In genomic region chr22:33035276-33035863, GRCh38 we compare ENCODE assay signal across 25 cellular contexts. TPM values are rescaled to one million over a fixed set of nuclear protein-coding genes. Genes with fewer than 3 reads are reported as not detected.
DNase-seq lines count a peak whose midpoint lies in the region; ATAC-seq and TF ChIP-seq lines count a peak whose summit lies in the region.
"Had no signal": no experiment of that assay in that cellular context is flagged by ENCODE, and none has a peak within 500 bp of the region (broad histone marks: within the 10 kb centered on the region; RNA-seq: fewer than 3 reads in every experiment).

No MANE protein-coding gene starts in this region.

- H3K4me3 Mint-ChIP-seq in endodermal cell = no peak overlapping the region
- H3K4me3 Mint-ChIP-seq: CD4-positive, CD25-positive, alpha-beta regulatory T cell had no signal

- no peak overlapping the region for H3K27ac ChIP-seq in HUES6 (ENCODE audit: low read depth, low read length)
- H3K27ac ChIP-seq in endodermal cell (ENCODE audit: low read depth, low read length) = no peak overlapping the region
- H3K27ac ChIP-seq: BLaER1, PC-9 had no signal

- TF ChIP-seq CTCF in endodermal cell (conservative IDR thresholded peaks at IDR 0.05) = no peak

- no peaks in the 10 kb centered on the region for H3K27me3 Mint-ChIP-seq in endodermal cell (ENCODE audit: insufficient read depth)

- ATAC-seq in GM18519 (IDR thresholded peaks at IDR 0.05; ENCODE audit: low FRiP score, unreplicated experiment) (no peak), HG03342 (IDR thresholded peaks at IDR 0.05; ENCODE audit: unreplicated experiment) (no peak), HG03135 (IDR thresholded peaks at IDR 0.05; ENCODE audit: unreplicated experiment) (no peak)
- ATAC-seq: K562 had no signal

- H3K9ac ChIP-seq in HUES6 (ENCODE audit: low read length) (no peak overlapping the region), endodermal cell (ENCODE audit: extremely low read depth, low read length, poor library complexity, severe bottlenecking) (no peak overlapping the region)
- H3K9ac ChIP-seq: BLaER1 had no signal

- no peaks in the 10 kb centered on the region for H3K27me3 ChIP-seq in HUES6 (ENCODE audit: control insufficient read depth, insufficient read depth, low read length)
- H3K27me3 ChIP-seq in endodermal cell (ENCODE audit: control insufficient read depth, insufficient read depth, low read length, poor library complexity, severe bottlenecking) = no peaks in the 10 kb centered on the region
- H3K27me3 ChIP-seq: BLaER1, MG63 had no signal

- no peak overlapping the region for H3K27ac Mint-ChIP-seq in endodermal cell
- H3K27ac Mint-ChIP-seq: CD4-positive, CD25-positive, alpha-beta regulatory T cell had no signal

- no peaks in the 10 kb centered on the region for H3K9me3 ChIP-seq in HUES6 (ENCODE audit: control insufficient read depth, insufficient read depth, low read depth, low read length)
- H3K9me3 ChIP-seq in endodermal cell (ENCODE audit: control insufficient read depth, low read length) = no peaks in the 10 kb centered on the region
- H3K9me3 ChIP-seq: BLaER1, MG63 had no signal

- H3K9me3 Mint-ChIP-seq in endodermal cell = no peaks in the 10 kb centered on the region

- 69 to 71% methylated on average over 5 to 6 of the region's 8 CpGs for WGBS in endodermal cell (ENCODE audit: insufficient coverage in 1 of 2, insufficient read length in 1 of 2), 2 experiments

- DNase-seq in Daoy (ENCODE audit: low read depth) = peak; percentile 20
- peak; percentile 61 for DNase-seq in endodermal cell
- peak; percentile 61 for DNase-seq in renal cortical epithelial cell (ENCODE audit: low read depth)
- DNase-seq: CD4-positive, CD25-positive, alpha-beta regulatory T cell; DMS153; DND-41; Kasumi-1; MG63; NCI-H1105 treated with DMSO at 0.1 percent for 48 hours; NCI-H146; NCI-H1930; NCI-H446; NCI-H524 treated with DMSO at 0.1 percent for 48 hours; NCI-H774; PC-9; SHP77 had no signal

- H3K4me1 ChIP-seq in HUES6 (ENCODE audit: control insufficient read depth, insufficient read depth, low read length) (peaks cover 42% of the 10 kb centered on the region), endodermal cell (ENCODE audit: control insufficient read depth, insufficient read depth, low read length) (no peaks in the 10 kb centered on the region)

- H3K4me3 ChIP-seq in HUES6 (ENCODE audit: low read depth, low read length) (0 out of 2 replicates have a peak overlapping the region, but pooled peaks have one; percentile 16), endodermal cell (ENCODE audit: low read length) (no peak overlapping the region)
- H3K4me3 ChIP-seq: BLaER1, K562, MG63, PC-9 had no signal

- peaks cover 21% of the 10 kb centered on the region for H3K4me1 Mint-ChIP-seq in endodermal cell
- H3K4me1 Mint-ChIP-seq: CD4-positive, CD25-positive, alpha-beta regulatory T cell had no signal

- no peaks in the 10 kb centered on the region for H3K36me3 ChIP-seq in HUES6 (ENCODE audit: control insufficient read depth, insufficient read depth, low read length)
- H3K36me3 ChIP-seq in endodermal cell (ENCODE audit: control insufficient read depth, insufficient read depth, low read length) = no peaks in the 10 kb centered on the region
- H3K36me3 ChIP-seq: BLaER1, MG63 had no signal

- no peaks in the 10 kb centered on the region for H3K36me3 Mint-ChIP-seq in endodermal cell (ENCODE audit: low read depth)

RNA-seq across cellular contexts. Expression of gene SYN3, which starts 22.8 kb away (rescaled TPM):
- total RNA-seq in Daoy (2014; rRNA removed; shearing (Covaris generic)) = 0.40 and 2.3 TPM in 2 replicates
- total RNA-seq in endodermal cell (1 to 10 TPM; 4.2 to 4.5 TPM), renal cortical epithelial cell (not detected in 2 replicates)
- 2.6 TPM for polyA plus RNA-seq in endodermal cell (2013, experiment 1 of 2)
- polyA plus RNA-seq in endodermal cell (2013, experiment 2 of 2) = 2.3 TPM
- total RNA-seq: CD4-positive, CD25-positive, alpha-beta regulatory T cell; HT1080; RPMI7951 had no signal
- polyA plus RNA-seq: AG04450; CD4-positive, CD25-positive, alpha-beta regulatory T cell had no signal
